17 cellular contexts compared by ENCODE assay signal in genomic region chr2:130353291-130354134, GRCh38. TPM values are rescaled to one million over a fixed set of nuclear protein-coding genes. Genes with fewer than 3 reads are reported as not detected.
DNase-seq lines count a peak whose midpoint lies in the region; ATAC-seq and TF ChIP-seq lines count a peak whose summit lies in the region.
"Had no signal": no experiment of that assay in that cellular context is flagged by ENCODE, and none has a peak within 500 bp of the region (broad histone marks: within the 10 kb centered on the region; RNA-seq: fewer than 3 reads in every experiment).

No MANE protein-coding gene starts in this region.

- H3K9ac ChIP-seq in neuronal stem cell (ENCODE audit: low read depth, low read length, poor library complexity) = peak overlapping the region; percentile 50

- H3K4me2 ChIP-seq in neuronal stem cell (ENCODE audit: insufficient read depth, low read length, poor library complexity, severe bottlenecking) = no peak overlapping the region

- H3K9me3 ChIP-seq in neuronal stem cell (replicated peaks in 1 of 2; ENCODE audit: control insufficient read depth in 2 of 2, insufficient read depth in 1 of 2, low read depth in 1 of 2, low read length in 2 of 2) (no peaks in the 10 kb centered on the region), A673 (ENCODE audit: low read depth, low read length, poor library complexity, severe bottlenecking) (no peaks in the 10 kb centered on the region)
- H3K9me3 ChIP-seq: gastroesophageal sphincter had no signal

- H2BK120ac ChIP-seq in neuronal stem cell (ENCODE audit: low read depth, low read length) = peak overlapping the region; percentile 67

- peak overlapping the region; percentile 47 for H3K14ac ChIP-seq in neuronal stem cell (ENCODE audit: low read length)

- TF ChIP-seq CTCF in coronary artery (IDR thresholded peaks at IDR 0.05) (no peak), A673 (conservative IDR thresholded peaks at IDR 0.05; ENCODE audit: low read depth, low read length) (no peak)

- H2BK15ac ChIP-seq in neuronal stem cell (ENCODE audit: low read length) = peak overlapping the region; percentile 79

- no peaks in the 10 kb centered on the region for H3K9me3 Mint-ChIP-seq in activated CD8-positive, alpha-beta memory T cell treated with anti-CD3 and anti-CD28 coated beads, Interleukin-2, amount 10 ng/mL, durations not matched to agents 7 days and 5 days (ENCODE audit: low read depth)

- peak overlapping the region; percentile 70 for H3K18ac ChIP-seq in neuronal stem cell (ENCODE audit: low read length)

- ATAC-seq in activated CD8-positive, alpha-beta memory T cell treated with anti-CD3 and anti-CD28 coated beads, Interleukin-2, amount 10 ng/mL, durations not matched to agents 7 days and 5 days = no peak
- ATAC-seq in GM18861 (IDR thresholded peaks at IDR 0.05; ENCODE audit: unreplicated experiment) = no peak
- no peak for ATAC-seq in SK-N-SH treated with all-trans-retinoic acid at 6 μM for 48 hours
- ATAC-seq: gastroesophageal sphincter, right cardiac atrium had no signal

- H3K4ac ChIP-seq in neuronal stem cell (ENCODE audit: low read length) = peak overlapping the region; percentile 86

- H2BK12ac ChIP-seq in neuronal stem cell (ENCODE audit: low read length) = peak overlapping the region; percentile 86

- H3K27ac ChIP-seq in coronary artery = no peak overlapping the region
- H3K27ac ChIP-seq in neuronal stem cell (replicated peaks; ENCODE audit: low read length) = no peak overlapping the region
- H3K27ac ChIP-seq in A673 (ENCODE audit: low read depth, low read length, poor library complexity, severe bottlenecking) = no peak overlapping the region
- H3K27ac ChIP-seq: SK-N-MC had no signal

- CTCF ChIA-PET in activated CD8-positive, alpha-beta memory T cell treated with anti-CD3 and anti-CD28 coated beads, Interleukin-2, amount 10 ng/mL, durations not matched to agents 7 days and 5 days (lab: Charles Lee) = interaction anchor here (1.6 to 3.9 kb wide), 2 partner anchors 11 to 172 kb away, joined by 5 to 22 read pairs; partner anchors contain the start of genes IMP4 and SMPD4
- CTCF ChIA-PET in A673 (lab: Charles Lee) = no interaction called here

- no peaks in the 10 kb centered on the region for H3K27me3 Mint-ChIP-seq in activated CD8-positive, alpha-beta memory T cell treated with anti-CD3 and anti-CD28 coated beads, Interleukin-2, amount 10 ng/mL, durations not matched to agents 7 days and 5 days

- peak overlapping the region; percentile 60 for H3K23ac ChIP-seq in neuronal stem cell (ENCODE audit: low read depth, low read length, poor library complexity)

- peaks cover 13% of the 10 kb centered on the region for H3K4me1 Mint-ChIP-seq in activated CD8-positive, alpha-beta memory T cell treated with anti-CD3 and anti-CD28 coated beads, Interleukin-2, amount 10 ng/mL, durations not matched to agents 7 days and 5 days

- H3K4me3 Mint-ChIP-seq in activated CD8-positive, alpha-beta memory T cell treated with anti-CD3 and anti-CD28 coated beads, Interleukin-2, amount 10 ng/mL, durations not matched to agents 7 days and 5 days = no peak overlapping the region

- no peak overlapping the region for H2AFZ ChIP-seq in neuronal stem cell (ENCODE audit: low read length)

- no TSS peak for BruUV-seq in A673 (replicated peaks; lab: Mats Ljungman, UMichigan)

- no peak overlapping the region for H3K27ac Mint-ChIP-seq in activated CD8-positive, alpha-beta memory T cell treated with anti-CD3 and anti-CD28 coated beads, Interleukin-2, amount 10 ng/mL, durations not matched to agents 7 days and 5 days

- H4K8ac ChIP-seq in neuronal stem cell (ENCODE audit: low read depth, low read length) = no peak overlapping the region

- WGBS in neuronal stem cell (ENCODE audit: extremely low coverage in 2 of 2, insufficient read length in 2 of 2, insufficient replicate concordance in 1 of 2), 2 donors = no CpG with 5 or more reads among the region's 7 CpGs

- peak overlapping the region; percentile 4 for H3K4me3 ChIP-seq in coronary artery
- H3K4me3 ChIP-seq in neuronal stem cell (ENCODE audit: low read length in 2 of 2) = no peak overlapping the region
- no peak overlapping the region for H3K4me3 ChIP-seq in A673 (ENCODE audit: low read depth, low read length, poor library complexity, severe bottlenecking)
- H3K4me3 ChIP-seq: gastroesophageal sphincter, SK-N-MC had no signal

- H3K4me1 ChIP-seq in neuronal stem cell (ENCODE audit: control insufficient read depth in 2 of 2, insufficient read depth in 1 of 2, low read depth in 1 of 2, low read length in 2 of 2) (peaks cover 20 to 22% of the 10 kb centered on the region in 2 donors), A673 (ENCODE audit: insufficient read depth, low read length, poor library complexity, severe bottlenecking) (no peaks in the 10 kb centered on the region)

- peaks cover 2% of the 10 kb centered on the region for H3K36me3 Mint-ChIP-seq in activated CD8-positive, alpha-beta memory T cell treated with anti-CD3 and anti-CD28 coated beads, Interleukin-2, amount 10 ng/mL, durations not matched to agents 7 days and 5 days

- H2BK5ac ChIP-seq in neuronal stem cell (ENCODE audit: low read length) = peak overlapping the region; percentile 84

- H4K91ac ChIP-seq in neuronal stem cell (ENCODE audit: low read depth, low read length, poor library complexity) = peak overlapping the region; percentile 66

- H3K36me3 ChIP-seq in neuronal stem cell (replicated peaks in 1 of 2; ENCODE audit: control insufficient read depth in 2 of 2, insufficient read depth in 2 of 2, low read length in 2 of 2) = peaks cover 0 to 6% of the 10 kb centered on the region in 2 donors
- peaks cover 3% of the 10 kb centered on the region for H3K36me3 ChIP-seq in A673 (ENCODE audit: insufficient read depth, low read length, poor library complexity, severe bottlenecking)

- peaks cover 6% of the 10 kb centered on the region for H3K79me1 ChIP-seq in neuronal stem cell (ENCODE audit: low read depth, low read length)

- H3K27me3 ChIP-seq in neuronal stem cell (ENCODE audit: control insufficient read depth in 3 of 3, insufficient read depth in 3 of 3, low read depth in 1 of 3, low read length in 3 of 3) = peaks cover 0 to 6% (median 0%) of the 10 kb centered on the region in 3 experiments
- H3K27me3 ChIP-seq in A673 (replicated peaks; ENCODE audit: insufficient read depth, low read depth, low read length, poor library complexity) = no peaks in the 10 kb centered on the region
- H3K27me3 ChIP-seq: gastroesophageal sphincter had no signal

- peak; percentile 33 for DNase-seq in activated CD8-positive, alpha-beta memory T cell treated with anti-CD3 and anti-CD28 coated beads, Interleukin-2, amount 10 ng/mL, durations not matched to agents 7 days and 5 days
- DNase-seq in activated CD8-positive, alpha-beta memory T cell treated with anti-CD3 and anti-CD28 coated beads, Interleukin-2, amount 50 U/mL, for 48 hours = no peak
- peak; percentile 40 for DNase-seq in LHCN-M2 (ENCODE audit: low read depth)
- DNase-seq in coronary artery (ENCODE audit: low spot score) = no peak
- DNase-seq in neuronal stem cell (ENCODE audit: low spot score) = no peak
- DNase-seq in A673 (ENCODE audit: low spot score) = no peak
- DNase-seq: activated CD8-positive, alpha-beta memory T cell treated with anti-CD3 and anti-CD28 coated beads for 24 hours; mammary epithelial cell; NCI-H1417 treated with DMSO at 0.1 percent for 48 hours; NCI-H2227 treated with DMSO at 0.1 percent for 48 hours; OCI-M1; substantia nigra had no signal

- POLR2A ChIA-PET in A673 (lab: Charles Lee; ENCODE audit: low non-redundant PET) = no interaction called here

- H2AK5ac ChIP-seq in neuronal stem cell (ENCODE audit: low read depth, low read length) = peak overlapping the region; percentile 88

- intact Hi-C loops in A673 (cut with micrococcal nuclease; ENCODE audit: unreplicated experiment) = no loop called here

TF ChIP-seq in SK-N-SH treated with all-trans-retinoic acid at 6 μM for 48 hours, 23 proteins besides CTCF, POLR2A, EP300 and RAD21:
- TF ChIP-seq PPARA (CRISPR knock-in tag; IDR thresholded peaks at IDR 0.05; ENCODE audit: borderline replicate concordance) (no peak), ARNTL (CRISPR knock-in tag; IDR thresholded peaks at IDR 0.05; ENCODE audit: borderline replicate concordance, low read depth) (no peak), OSR1 (CRISPR knock-in tag; IDR thresholded peaks at IDR 0.05) (no peak), ISL1 (CRISPR knock-in tag; IDR thresholded peaks at IDR 0.05) (no peak), CREB5 (CRISPR knock-in tag; IDR thresholded peaks at IDR 0.05; ENCODE audit: low read depth) (no peak), ESRRG (CRISPR knock-in tag; IDR thresholded peaks at IDR 0.05) (no peak), ZFP3 (CRISPR knock-in tag; IDR thresholded peaks at IDR 0.05) (no peak), BACH2 (CRISPR knock-in tag; IDR thresholded peaks at IDR 0.05; ENCODE audit: borderline replicate concordance) (no peak), TOX (CRISPR knock-in tag; IDR thresholded peaks at IDR 0.05; ENCODE audit: borderline replicate concordance) (no peak)

RNA-seq across cellular contexts. Expression of gene PTPN18, which starts 2.3 kb away (rescaled TPM):
- 10 to 100 TPM; 82.3 to 90.5 TPM for total RNA-seq in activated CD8-positive, alpha-beta memory T cell treated with anti-CD3 and anti-CD28 coated beads, Interleukin-2, amount 10 ng/mL, durations not matched to agents 7 days and 5 days
- total RNA-seq in LHCN-M2 (2014; rRNA removed) (29.2 and 39.4 TPM in 2 replicates), A673 (2021) (3.2 and 6.2 TPM in 2 replicates)
- polyA plus RNA-seq in LHCN-M2 (2012) = 24.7 TPM
- 24.7 TPM for polyA plus RNA-seq in neuronal stem cell (2013, experiment 1 of 2)
- 25.2 TPM for polyA plus RNA-seq in neuronal stem cell (2013, experiment 2 of 2)

RNA-seq across cellular contexts. Expression of gene IMP4, which starts 10.8 kb away (rescaled TPM):
- total RNA-seq in activated CD8-positive, alpha-beta memory T cell treated with anti-CD3 and anti-CD28 coated beads, Interleukin-2, amount 10 ng/mL, durations not matched to agents 7 days and 5 days = 100 to 1,000 TPM in 1 of 2 experiments, 10 to 100 TPM in 1; 85.8 to 115 TPM
- 114 and 150 TPM in 2 replicates for total RNA-seq in LHCN-M2 (2014; rRNA removed)
- polyA plus RNA-seq in LHCN-M2 (2012) = 91.7 TPM
- polyA plus RNA-seq in neuronal stem cell (2013, experiment 1 of 2) = 49.5 TPM
- 45.4 TPM for polyA plus RNA-seq in neuronal stem cell (2013, experiment 2 of 2)
- total RNA-seq in A673 (2021) = 107 and 112 TPM in 2 replicates

Comparison
In these comparisons a context has a peak if more than half of its experiments do, and no peak if none do; other contexts are left out.
1. DNase-seq: peak in activated CD8-positive, alpha-beta memory T cell treated with anti-CD3 and anti-CD28 coated beads, Interleukin-2, amount 10 ng/mL, durations not matched to agents 7 days and 5 days (single experiment) and LHCN-M2 (single experiment); none in activated CD8-positive, alpha-beta memory T cell treated with anti-CD3 and anti-CD28 coated beads, Interleukin-2, amount 50 U/mL, for 48 hours (single experiment), coronary artery (single experiment), neuronal stem cell (single experiment) and A673 (single experiment).